12 cellular contexts compared by ENCODE assay signal in the genomic region with DNA sequence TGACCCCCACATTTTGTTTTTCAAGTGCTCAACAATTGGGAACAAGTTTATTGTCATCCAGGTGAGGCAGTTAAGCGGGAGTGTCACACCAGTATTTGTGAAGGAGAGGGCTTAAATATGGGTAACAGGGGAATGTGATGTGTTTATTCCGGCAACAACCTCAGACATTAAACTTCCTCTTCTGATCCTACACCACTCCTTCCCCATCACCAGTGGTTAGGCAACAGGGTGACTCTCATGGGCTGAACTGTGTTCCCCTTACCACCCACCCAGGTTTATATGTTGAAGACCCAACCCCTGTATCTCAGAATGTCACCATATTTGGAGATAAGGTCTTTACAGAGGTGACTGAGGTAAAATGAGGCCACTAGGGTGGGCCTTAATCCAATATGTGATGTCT. TPM values are rescaled to one million over a fixed set of nuclear protein-coding genes. Genes with fewer than 3 reads are reported as not detected.
DNase-seq lines count a peak whose midpoint lies in the region; ATAC-seq and TF ChIP-seq lines count a peak whose summit lies in the region.
"Had no signal": no experiment of that assay in that cellular context is flagged by ENCODE, and none has a peak within 500 bp of the region (broad histone marks: within the 10 kb centered on the region; RNA-seq: fewer than 3 reads in every experiment).

No MANE protein-coding gene starts in this region.

- H3K27me3 ChIP-seq in HAP-1 (ENCODE audit: low read depth) = no peaks in the 10 kb centered on the region
- H3K27me3 ChIP-seq: Peyer's patch, right atrium auricular region had no signal

- H3K36me3 ChIP-seq in HAP-1 (replicated peaks) = no peaks in the 10 kb centered on the region
- H3K36me3 ChIP-seq: gastroesophageal sphincter, Peyer's patch, right atrium auricular region, tibial nerve had no signal

- TF ChIP-seq POLR2A in NB4 (IDR thresholded peaks at IDR 0.05; ENCODE audit: extremely low read depth, insufficient read length) = no peak

- no peaks in the 10 kb centered on the region for H3K9me3 Mint-ChIP-seq in activated CD8-positive, alpha-beta T cell treated with anti-CD3 and anti-CD28 coated beads for 36 hours
- H3K9me3 Mint-ChIP-seq in activated CD8-positive, alpha-beta T cell treated with anti-CD3 and anti-CD28 coated beads, Interleukin-2, amount 10 ng/mL, durations not matched to agents 7 days and 5 days (ENCODE audit: insufficient read depth) = no peaks in the 10 kb centered on the region
- no peaks in the 10 kb centered on the region for H3K9me3 Mint-ChIP-seq in chondrocyte (ENCODE audit: low read depth)
- peaks cover 3% of the 10 kb centered on the region for H3K9me3 Mint-ChIP-seq in progenitor cell of endocrine pancreas (ENCODE audit: low read depth)

- peaks cover 12% of the 10 kb centered on the region for H3K4me1 Mint-ChIP-seq in activated CD8-positive, alpha-beta T cell treated with anti-CD3 and anti-CD28 coated beads for 36 hours (ENCODE audit: low read depth)
- peaks cover 10% of the 10 kb centered on the region for H3K4me1 Mint-ChIP-seq in activated CD8-positive, alpha-beta T cell treated with anti-CD3 and anti-CD28 coated beads, Interleukin-2, amount 10 ng/mL, durations not matched to agents 7 days and 5 days (ENCODE audit: low read depth)
- peaks cover 18% of the 10 kb centered on the region for H3K4me1 Mint-ChIP-seq in chondrocyte (ENCODE audit: low read depth)
- peaks cover 11% of the 10 kb centered on the region for H3K4me1 Mint-ChIP-seq in progenitor cell of endocrine pancreas (ENCODE audit: low read depth)

- no peak overlapping the region for H3K4me3 ChIP-seq in NB4 (ENCODE audit: low read depth, low read length)
- H3K4me3 ChIP-seq in HAP-1 = no peak overlapping the region

- CTCF ChIA-PET in activated CD8-positive, alpha-beta T cell treated with anti-CD3 and anti-CD28 coated beads for 36 hours (lab: Charles Lee) = interaction anchor here (0.7 to 2.7 kb wide), 3 partner anchors 13 to 194 kb away, joined by 3 to 25 read pairs (median 12); no protein-coding TSS in a partner anchor
- CTCF ChIA-PET in activated CD8-positive, alpha-beta T cell treated with anti-CD3 and anti-CD28 coated beads, Interleukin-2, amount 10 ng/mL, durations not matched to agents 7 days and 5 days (lab: Charles Lee) = interaction anchor here (1.7 to 3.0 kb wide), 4 partner anchors 61 to 194 kb away, joined by 5 to 27 read pairs (median 12); no protein-coding TSS in a partner anchor

- H3K36me3 Mint-ChIP-seq in activated CD8-positive, alpha-beta T cell treated with anti-CD3 and anti-CD28 coated beads for 36 hours (ENCODE audit: low read depth) = no peaks in the 10 kb centered on the region
- H3K36me3 Mint-ChIP-seq in activated CD8-positive, alpha-beta T cell treated with anti-CD3 and anti-CD28 coated beads, Interleukin-2, amount 10 ng/mL, durations not matched to agents 7 days and 5 days (ENCODE audit: low read depth) = no peaks in the 10 kb centered on the region
- H3K36me3 Mint-ChIP-seq in chondrocyte (ENCODE audit: low read depth) = no peaks in the 10 kb centered on the region
- no peaks in the 10 kb centered on the region for H3K36me3 Mint-ChIP-seq in progenitor cell of endocrine pancreas (ENCODE audit: insufficient read depth)

- in situ Hi-C loops in HAP-1 (cut with MboI; ENCODE audit: low sequenced_read_pairs) = no loop called here

- no peaks in the 10 kb centered on the region for H3K9me3 ChIP-seq in HAP-1
- H3K9me3 ChIP-seq: gastroesophageal sphincter, Peyer's patch, right atrium auricular region, tibial nerve had no signal

- peak overlapping the region; percentile 60 for H3K4me3 Mint-ChIP-seq in activated CD8-positive, alpha-beta T cell treated with anti-CD3 and anti-CD28 coated beads for 36 hours
- H3K4me3 Mint-ChIP-seq in activated CD8-positive, alpha-beta T cell treated with anti-CD3 and anti-CD28 coated beads, Interleukin-2, amount 10 ng/mL, durations not matched to agents 7 days and 5 days = no peak overlapping the region
- peak overlapping the region; percentile 72 for H3K4me3 Mint-ChIP-seq in chondrocyte (ENCODE audit: unreplicated experiment)
- H3K4me3 Mint-ChIP-seq in progenitor cell of endocrine pancreas (ENCODE audit: low read depth) = peak overlapping the region; percentile 71

- H3K4me1 ChIP-seq in HAP-1 = peaks cover 7% of the 10 kb centered on the region

- H3K27ac Mint-ChIP-seq in activated CD8-positive, alpha-beta T cell treated with anti-CD3 and anti-CD28 coated beads for 36 hours = no peak overlapping the region
- H3K27ac Mint-ChIP-seq in activated CD8-positive, alpha-beta T cell treated with anti-CD3 and anti-CD28 coated beads, Interleukin-2, amount 10 ng/mL, durations not matched to agents 7 days and 5 days = no peak overlapping the region
- H3K27ac Mint-ChIP-seq in chondrocyte (ENCODE audit: unreplicated experiment) (no peak overlapping the region), progenitor cell of endocrine pancreas (peak overlapping the region; percentile 95)

- POLR2A ChIA-PET in activated CD8-positive, alpha-beta T cell treated with anti-CD3 and anti-CD28 coated beads for 36 hours (lab: Charles Lee) = no interaction called here
- POLR2A ChIA-PET in activated CD8-positive, alpha-beta T cell treated with anti-CD3 and anti-CD28 coated beads, Interleukin-2, amount 10 ng/mL, durations not matched to agents 7 days and 5 days (lab: Charles Lee) = no interaction called here

- H3K27me3 Mint-ChIP-seq in activated CD8-positive, alpha-beta T cell treated with anti-CD3 and anti-CD28 coated beads for 36 hours = peaks cover 7% of the 10 kb centered on the region
- H3K27me3 Mint-ChIP-seq in activated CD8-positive, alpha-beta T cell treated with anti-CD3 and anti-CD28 coated beads, Interleukin-2, amount 10 ng/mL, durations not matched to agents 7 days and 5 days (ENCODE audit: low read depth) = peaks cover 11% of the 10 kb centered on the region
- H3K27me3 Mint-ChIP-seq in chondrocyte (ENCODE audit: low read depth) (peaks cover 3% of the 10 kb centered on the region), progenitor cell of endocrine pancreas (no peaks in the 10 kb centered on the region)

- TF ChIP-seq CTCF in activated CD8-positive, alpha-beta T cell treated with anti-CD3 and anti-CD28 coated beads for 36 hours (IDR thresholded peaks at IDR 0.05) = no peak
- no peak for TF ChIP-seq CTCF in NB4 (IDR thresholded peaks at IDR 0.05; ENCODE audit: low read depth, low read length)
- no peak for TF ChIP-seq CTCF in chondrocyte (IDR thresholded peaks at IDR 0.05)
- no peak for TF ChIP-seq CTCF in progenitor cell of endocrine pancreas (IDR thresholded peaks at IDR 0.05; ENCODE audit: unreplicated experiment)

- ATAC-seq in activated CD8-positive, alpha-beta T cell treated with anti-CD3 and anti-CD28 coated beads for 36 hours = no peak
- no peak for ATAC-seq in activated CD8-positive, alpha-beta T cell treated with anti-CD3 and anti-CD28 coated beads, Interleukin-2, amount 10 ng/mL, durations not matched to agents 7 days and 5 days
- ATAC-seq in HG02678 (IDR thresholded peaks at IDR 0.05; ENCODE audit: unreplicated experiment) (no peak), GM18868 (IDR thresholded peaks at IDR 0.05; ENCODE audit: unreplicated experiment) (no peak)

- DNase-seq in activated CD8-positive, alpha-beta T cell treated with anti-CD3 and anti-CD28 coated beads for 36 hours = no peak
- no peak for DNase-seq in activated CD8-positive, alpha-beta T cell treated with anti-CD3 and anti-CD28 coated beads, Interleukin-2, amount 10 ng/mL, durations not matched to agents 7 days and 5 days
- DNase-seq in NB4 (ENCODE audit: low read depth) (peak; percentile 49), chondrocyte (ENCODE audit: low spot score) (no peak), progenitor cell of endocrine pancreas (ENCODE audit: low spot score, unreplicated experiment) (no peak), HAP-1 (ENCODE audit: low spot score in 2 of 2) (no peak)
- DNase-seq: Peyer's patch had no signal

- intact Hi-C loops in activated CD8-positive, alpha-beta T cell treated with anti-CD3 and anti-CD28 coated beads for 36 hours (cut with micrococcal nuclease) = no loop called here

RNA-seq across cellular contexts. Expression of a gene that starts 52.1 kb away (rescaled TPM):
- not detected for total RNA-seq in activated CD8-positive, alpha-beta T cell treated with anti-CD3 and anti-CD28 coated beads for 36 hours
- total RNA-seq in activated CD8-positive, alpha-beta T cell treated with anti-CD3 and anti-CD28 coated beads, Interleukin-2, amount 10 ng/mL, durations not matched to agents 7 days and 5 days = not detected
- total RNA-seq in chondrocyte = 3.7 to 6.6 TPM (median 5.3 TPM) in 3 replicates
- total RNA-seq in progenitor cell of endocrine pancreas = 1.9 and 2.5 TPM in 2 replicates
- total RNA-seq: Peyer's patch had no signal

RNA-seq across cellular contexts. Expression of a gene that starts 58.3 kb away (rescaled TPM):
- 10 to 100 TPM; 34.8 to 38.0 TPM for total RNA-seq in activated CD8-positive, alpha-beta T cell treated with anti-CD3 and anti-CD28 coated beads for 36 hours
- total RNA-seq in activated CD8-positive, alpha-beta T cell treated with anti-CD3 and anti-CD28 coated beads, Interleukin-2, amount 10 ng/mL, durations not matched to agents 7 days and 5 days = 10 to 100 TPM; 29.7 to 30.3 TPM
- total RNA-seq in chondrocyte = 18.8 to 31.7 TPM (median 28.7 TPM) in 3 replicates
- 20.6 and 22.7 TPM in 2 replicates for total RNA-seq in progenitor cell of endocrine pancreas
